ENCODE assay signal across 29 cellular contexts in the genomic region with DNA sequence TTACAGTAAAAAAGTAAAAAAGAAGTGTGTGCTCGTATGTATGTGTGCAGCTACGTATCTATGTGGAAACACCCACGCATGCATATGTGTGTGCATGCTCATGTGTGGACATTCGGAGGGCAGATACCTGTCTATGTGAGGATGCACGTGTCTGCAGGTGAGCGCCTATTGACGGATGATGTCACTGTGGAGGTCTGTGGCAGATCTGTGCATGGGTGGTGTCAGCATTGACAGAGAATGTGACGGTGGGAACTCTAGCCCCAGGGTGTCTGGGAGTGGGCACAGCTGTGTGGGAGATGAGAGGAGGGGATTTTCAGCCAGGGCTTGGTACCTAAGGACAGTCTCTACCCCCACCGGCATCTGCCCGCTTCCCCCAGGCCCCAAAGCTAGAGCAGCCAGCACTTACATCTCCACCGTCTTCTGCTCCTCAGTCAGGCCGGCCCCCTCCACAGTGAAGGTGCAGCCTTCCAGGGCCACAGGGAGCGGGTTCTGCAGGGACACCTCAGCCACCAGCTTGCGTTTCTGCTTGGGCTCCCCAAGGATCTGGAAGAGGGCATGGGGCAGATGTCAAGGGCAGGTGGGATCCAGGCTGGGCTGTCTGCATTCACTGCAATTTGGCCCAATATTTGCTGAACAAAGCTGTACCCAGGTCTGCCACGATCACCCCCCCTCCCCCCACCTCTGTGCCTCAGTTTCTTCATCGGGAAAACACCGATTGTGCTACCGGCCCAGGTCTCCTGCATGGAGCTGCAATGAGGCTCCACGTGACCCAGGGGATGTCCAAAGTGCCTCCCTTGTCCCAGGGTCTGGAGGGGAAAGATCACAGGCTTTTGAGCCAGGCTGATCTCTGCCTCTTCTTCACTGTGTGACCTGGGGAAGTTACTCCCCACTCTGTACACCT. TPM values are rescaled to one million over a fixed set of nuclear protein-coding genes. Genes with fewer than 3 reads are reported as not detected.
DNase-seq lines count a peak whose midpoint lies in the region; ATAC-seq, FAIRE-seq and TF ChIP-seq lines count a peak whose summit lies in the region.
"Had no signal": no experiment of that assay in that cellular context is flagged by ENCODE, and none has a peak within 500 bp of the region (broad histone marks: within the 10 kb centered on the region; RNA-seq: fewer than 3 reads in every experiment).

No MANE protein-coding gene starts in this region.

- ATAC-seq in Right ventricle myocardium inferior (no peak), aorta (ENCODE audit: low FRiP score) (no peak)
- no peak for ATAC-seq in activated CD8-positive, alpha-beta T cell treated with anti-CD3 and anti-CD28 coated beads for 36 hours
- ATAC-seq: activated naive CD8-positive, alpha-beta T cell treated with anti-CD3 and anti-CD28 coated beads, Interleukin-2, amount 50 U/mL, for 24 hours; T-helper 17 cell had no signal

- H4K20me1 ChIP-seq in endothelial cell of umbilical vein (replicated peaks; ENCODE audit: control insufficient read depth, extremely low read depth, insufficient read depth, low read length), result no peaks in the 10 kb centered on the region
- H4K20me1 ChIP-seq: BLaER1 had no signal

- H3K27me3 Mint-ChIP-seq in nephron progenitor cell (ENCODE audit: low read depth, poor library complexity), result peaks cover 9% of the 10 kb centered on the region
- no peaks in the 10 kb centered on the region for H3K27me3 Mint-ChIP-seq in activated CD8-positive, alpha-beta T cell treated with anti-CD3 and anti-CD28 coated beads for 36 hours
- H3K27me3 Mint-ChIP-seq: activated naive CD8-positive, alpha-beta T cell treated with anti-CD3 and anti-CD28 coated beads, Interleukin-2, amount 50 U/mL, for 24 hours had no signal

- dilution Hi-C loops in endothelial cell of umbilical vein (cut with MboI; ENCODE audit: extremely low pct_ligation_motif_present, low sequenced_read_pairs), result no loop called here

- no TSS peak for BruUV-seq in endothelial cell of umbilical vein (replicated peaks; lab: Mats Ljungman, UMichigan)

- H3K27ac ChIP-seq in left ventricle myocardium inferior (replicated peaks), result peak overlapping the region; percentile 90
- H3K27ac ChIP-seq in endothelial cell of umbilical vein (ENCODE audit: insufficient read depth, low read depth, low read length), result no peak overlapping the region
- H3K27ac ChIP-seq in aorta (ENCODE audit: low read depth in 1 of 2, low read length in 2 of 2), result no peak overlapping the region
- H3K27ac ChIP-seq: BLaER1, KMS-11, SK-N-MC, stomach, thyroid gland had no signal

- H3K27ac Mint-ChIP-seq in nephron progenitor cell, result peak overlapping the region; percentile 64
- no peak overlapping the region for H3K27ac Mint-ChIP-seq in activated CD8-positive, alpha-beta T cell treated with anti-CD3 and anti-CD28 coated beads for 36 hours
- H3K27ac Mint-ChIP-seq: activated naive CD8-positive, alpha-beta T cell treated with anti-CD3 and anti-CD28 coated beads, Interleukin-2, amount 50 U/mL, for 24 hours; T-helper 17 cell had no signal

- H3K79me2 ChIP-seq in endothelial cell of umbilical vein (ENCODE audit: control insufficient read depth, insufficient read depth, low read length), result no peaks in the 10 kb centered on the region

- POLR2A ChIA-PET in endothelial cell of umbilical vein (lab: Charles Lee), result no interaction called here
- POLR2A ChIA-PET in activated CD8-positive, alpha-beta T cell treated with anti-CD3 and anti-CD28 coated beads for 36 hours (lab: Charles Lee), result no interaction called here

- H3K9me3 ChIP-seq in left ventricle myocardium inferior (replicated peaks) (no peaks in the 10 kb centered on the region), endothelial cell of umbilical vein (replicated peaks; ENCODE audit: control insufficient read depth, insufficient read depth, low read length) (no peaks in the 10 kb centered on the region), aorta (ENCODE audit: control insufficient read depth, low read length) (no peaks in the 10 kb centered on the region)
- H3K9me3 ChIP-seq: BLaER1, stomach, thyroid gland had no signal

- H3K4me1 Mint-ChIP-seq in nephron progenitor cell, result peaks cover 36% of the 10 kb centered on the region
- H3K4me1 Mint-ChIP-seq in activated CD8-positive, alpha-beta T cell treated with anti-CD3 and anti-CD28 coated beads for 36 hours (ENCODE audit: low read depth), result peaks cover 7% of the 10 kb centered on the region

- no peaks in the 10 kb centered on the region for H3K9me3 Mint-ChIP-seq in nephron progenitor cell
- H3K9me3 Mint-ChIP-seq in activated CD8-positive, alpha-beta T cell treated with anti-CD3 and anti-CD28 coated beads for 36 hours, result no peaks in the 10 kb centered on the region
- H3K9me3 Mint-ChIP-seq: activated naive CD8-positive, alpha-beta T cell treated with anti-CD3 and anti-CD28 coated beads, Interleukin-2, amount 50 U/mL, for 24 hours; central memory CD8-positive, alpha-beta T cell had no signal

- H3K9me1 ChIP-seq in endothelial cell of umbilical vein (replicated peaks; ENCODE audit: control insufficient read depth, extremely low read depth, insufficient read depth, low read length), result no peaks in the 10 kb centered on the region

- no peaks in the 10 kb centered on the region for H3K36me3 Mint-ChIP-seq in nephron progenitor cell (ENCODE audit: low read depth)
- no peaks in the 10 kb centered on the region for H3K36me3 Mint-ChIP-seq in activated CD8-positive, alpha-beta T cell treated with anti-CD3 and anti-CD28 coated beads for 36 hours (ENCODE audit: low read depth)

- no peak for TF ChIP-seq CTCF in left ventricle myocardium inferior (IDR thresholded peaks at IDR 0.05; ENCODE audit: borderline replicate concordance)
- no peak for TF ChIP-seq CTCF in endothelial cell of umbilical vein (IDR thresholded peaks at IDR 0.05; ENCODE audit: extremely low read depth in 1 of 2, insufficient read depth in 1 of 2, low read depth in 1 of 2, low read length in 2 of 2)
- no peak for TF ChIP-seq CTCF in nephron progenitor cell (IDR thresholded peaks at IDR 0.05)
- TF ChIP-seq CTCF in activated CD8-positive, alpha-beta T cell treated with anti-CD3 and anti-CD28 coated beads for 36 hours (IDR thresholded peaks at IDR 0.05), result no peak

- DNase-seq in left ventricle myocardium inferior (no peak), Right ventricle myocardium inferior (ENCODE audit: missing footprints) (no peak), endothelial cell of umbilical vein (ENCODE audit: low read depth, low spot score) (no peak), nephron progenitor cell (no peak), aorta (peak; percentile 33 to 72), AG08396 (ENCODE audit: low spot score) (no peak), ACHN (no peak)
- no peak for DNase-seq in activated CD8-positive, alpha-beta T cell treated with anti-CD3 and anti-CD28 coated beads for 36 hours
- DNase-seq: activated effector memory CD4-positive, alpha-beta T cell treated with Interleukin-2 at 50 U/mL for 16 hours; activated naive CD8-positive, alpha-beta T cell treated with anti-CD3 and anti-CD28 coated beads, Interleukin-2, amount 50 U/mL, for 24 hours; activated T-cell treated with anti-CD3 and anti-CD28 coated beads for 4 hours; GF-D8; HCEC 1CT; kidney glomerular epithelial cell; MM.1S; NCI-H2081 treated with DMSO at 0.1 percent for 48 hours; NCI-H226; occipital lobe; RPMI8226; small intestine; stimulated activated CD4-positive, alpha-beta T cell treated with anti-CD3 and anti-CD28 coated beads, Interleukin-2, amount 100 ng/mL, for 24 hours; stomach; T-helper 17 cell; thyroid gland had no signal

- H3K4me1 ChIP-seq in left ventricle myocardium inferior (peaks cover 75% of the 10 kb centered on the region), endothelial cell of umbilical vein (ENCODE audit: control insufficient read depth, extremely low read depth, insufficient read depth, low read length) (peaks cover 59% of the 10 kb centered on the region), aorta (ENCODE audit: control insufficient read depth in 1 of 2, insufficient read depth in 2 of 2, low read length in 2 of 2) (peaks cover 2% of the 10 kb centered on the region in 2 donors)

- in situ Hi-C loops in ACHN (cut with HindIII; ENCODE audit: low pct_ligation_motif_present, low pct_unique_long_range_greater_than_20kb, low sequenced_read_pairs), result no loop called here

- H3K36me3 ChIP-seq in left ventricle myocardium inferior (peaks cover 61% of the 10 kb centered on the region), endothelial cell of umbilical vein (ENCODE audit: control insufficient read depth in 2 of 2, extremely low read depth in 1 of 2, insufficient read depth in 2 of 2, low read length in 2 of 2) (peaks cover 24 to 47% of the 10 kb centered on the region in 2 experiments), aorta (ENCODE audit: control insufficient read depth in 1 of 2, insufficient read depth in 2 of 2, low read length in 1 of 2) (no peaks in the 10 kb centered on the region)
- H3K36me3 ChIP-seq: BLaER1, thyroid gland had no signal

- no peak overlapping the region for H3K4me3 Mint-ChIP-seq in nephron progenitor cell
- no peak overlapping the region for H3K4me3 Mint-ChIP-seq in activated CD8-positive, alpha-beta T cell treated with anti-CD3 and anti-CD28 coated beads for 36 hours
- H3K4me3 Mint-ChIP-seq: activated naive CD8-positive, alpha-beta T cell treated with anti-CD3 and anti-CD28 coated beads, Interleukin-2, amount 50 U/mL, for 24 hours; central memory CD8-positive, alpha-beta T cell; T-helper 17 cell had no signal

- no peak overlapping the region for H3K4me3 ChIP-seq in left ventricle myocardium inferior
- no peak overlapping the region for H3K4me3 ChIP-seq in endothelial cell of umbilical vein (replicated peaks in 1 of 3; ENCODE audit: insufficient read depth in 1 of 3, low read depth in 1 of 3, low read length in 3 of 3)
- H3K4me3 ChIP-seq in aorta (ENCODE audit: low read length in 2 of 2), result no peak overlapping the region
- H3K4me3 ChIP-seq: BLaER1, SK-N-MC, stomach, thyroid gland had no signal

- FAIRE-seq in endothelial cell of umbilical vein (lab: Jason Lieb, UNC), result no peak
- FAIRE-seq: GM19239, small intestine had no signal

- peak; percentile 77 for TF ChIP-seq POLR2A in endothelial cell of umbilical vein (IDR thresholded peaks at IDR 0.05; ENCODE audit: low read depth, low read length)

- 89 to 90% methylated on average over 19 of the region's 19 CpGs for WGBS in aorta, 2 donors

- H3K9ac ChIP-seq in endothelial cell of umbilical vein (replicated peaks; ENCODE audit: extremely low read depth, insufficient read depth, low read length), result no peak overlapping the region
- H3K9ac ChIP-seq: BLaER1, KMS-11 had no signal

- no peak overlapping the region for H3K4me2 ChIP-seq in endothelial cell of umbilical vein (ENCODE audit: insufficient read depth, low read length)
- H3K4me2 ChIP-seq: BLaER1, KMS-11 had no signal

- CTCF ChIA-PET in endothelial cell of umbilical vein (lab: Charles Lee), result interaction anchor here (0.6 to 8.4 kb wide), 6 partner anchors 17 to 229 kb away, joined by 3 to 104 read pairs (median 4); no protein-coding TSS in a partner anchor
- CTCF ChIA-PET in activated CD8-positive, alpha-beta T cell treated with anti-CD3 and anti-CD28 coated beads for 36 hours (lab: Charles Lee), result interaction anchor here (1.3 kb wide), 1 partner anchor 58 kb away, joined by 3 read pairs; no protein-coding TSS in a partner anchor

- intact Hi-C loops in left ventricle myocardium inferior (cut with micrococcal nuclease), result no loop called here
- intact Hi-C loops in Right ventricle myocardium inferior (cut with DNase I), result no loop called here
- intact Hi-C loops in endothelial cell of umbilical vein (cut with micrococcal nuclease), result no loop called here
- intact Hi-C loops in aorta (cut with DNase I), result no loop called here
- intact Hi-C loops in activated CD8-positive, alpha-beta T cell treated with anti-CD3 and anti-CD28 coated beads for 36 hours (cut with micrococcal nuclease), result no loop called here

- H2AFZ ChIP-seq in endothelial cell of umbilical vein (ENCODE audit: low read depth, low read length), result no peak overlapping the region

- H3K27me3 ChIP-seq in left ventricle myocardium inferior (ENCODE audit: low read depth) (no peaks in the 10 kb centered on the region), endothelial cell of umbilical vein (ENCODE audit: control insufficient read depth in 2 of 2, insufficient read depth in 2 of 2, low read length in 2 of 2) (no peaks in the 10 kb centered on the region), aorta (ENCODE audit: control insufficient read depth in 1 of 2, insufficient read depth in 2 of 2, low read length in 1 of 2) (no peaks in the 10 kb centered on the region)
- H3K27me3 ChIP-seq: BLaER1, stomach, thyroid gland had no signal

RNA-seq across cellular contexts. Expression of a gene that starts 34.1 kb away (rescaled TPM):
- 846 TPM for total RNA-seq in left ventricle myocardium inferior
- total RNA-seq in Right ventricle myocardium inferior, result 581 TPM
- 708 and 868 TPM in 2 replicates for total RNA-seq in endothelial cell of umbilical vein
- 810 and 861 TPM in 2 replicates for polyA plus RNA-seq in endothelial cell of umbilical vein
- polyA plus RNA-seq in endothelial cell of umbilical vein (2011; cell fraction: cytosol; rRNA removed), result 710 and 739 TPM in 2 replicates
- 680 and 705 TPM in 2 replicates for polyA plus RNA-seq in endothelial cell of umbilical vein (2011; cell fraction: nucleus; rRNA removed)
- polyA plus RNA-seq in endothelial cell of umbilical vein (2012), result 931 and 1,022 TPM in 2 replicates
- 986 and 1,245 TPM in 2 replicates for polyA minus RNA-seq in endothelial cell of umbilical vein
- 21.3 TPM for polyA minus RNA-seq in endothelial cell of umbilical vein (2011; cell fraction: cytosol; rRNA and poly(A)+ RNA removed)
- polyA minus RNA-seq in endothelial cell of umbilical vein (2011; cell fraction: nucleus; rRNA and poly(A)+ RNA removed), result 361 and 435 TPM in 2 replicates
- 100 to 1,000 TPM; 449 to 561 TPM for total RNA-seq in aorta
- 100 to 1,000 TPM in 1 of 2 donors, 10 to 100 TPM in 1; 44.2 to 193 TPM for polyA plus RNA-seq in aorta
- not detected for total RNA-seq in activated CD8-positive, alpha-beta T cell treated with anti-CD3 and anti-CD28 coated beads for 36 hours

Comparison
In these comparisons a context has a peak if more than half of its experiments do, and no peak if none do; other contexts are left out.
1. DNase-seq: peak in aorta (2 of 2); none in left ventricle myocardium inferior (single experiment), Right ventricle myocardium inferior (single experiment), endothelial cell of umbilical vein (single experiment), nephron progenitor cell (single experiment), AG08396 (single experiment), ACHN (single experiment) and activated CD8-positive, alpha-beta T cell treated with anti-CD3 and anti-CD28 coated beads for 36 hours (single experiment).
2. RNA of a gene that starts 34.1 kb away (total RNA-seq): 708 to 868 TPM in endothelial cell of umbilical vein, 846 TPM in left ventricle myocardium inferior (single experiment), 581 TPM in Right ventricle myocardium inferior (single experiment) and 449 to 561 TPM in aorta; not detected in activated CD8-positive, alpha-beta T cell treated with anti-CD3 and anti-CD28 coated beads for 36 hours; every median in the first group is over 100 times any median in the second.